30 cellular contexts compared by ENCODE assay signal in the genomic region with DNA sequence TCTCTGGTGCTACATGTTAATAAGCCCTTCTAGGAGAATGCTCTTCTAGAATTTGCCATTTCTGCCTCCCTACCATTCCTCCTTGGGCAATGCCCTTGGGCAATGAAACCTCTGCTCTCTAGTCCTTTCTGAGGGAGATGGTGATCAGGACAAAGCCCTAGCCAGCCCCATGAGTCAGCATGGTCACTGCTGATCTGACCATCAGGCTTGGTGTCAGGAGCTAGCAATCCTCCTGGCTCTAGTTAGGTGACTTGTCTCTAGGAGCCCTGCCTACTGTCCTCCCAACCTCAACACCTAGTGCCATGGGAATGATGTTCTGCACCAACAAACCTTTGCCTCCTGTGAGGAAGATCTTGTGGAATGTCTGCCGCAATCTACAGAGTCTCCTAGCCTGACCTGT.
A peak's percentile ranks its signal among the peaks of the same experiment; 100 is the strongest.
DNase-seq lines count a peak whose midpoint lies in the region; ATAC-seq, FAIRE-seq and TF ChIP-seq lines count a peak whose summit lies in the region.
"Had no signal": no experiment of that assay in that cellular context is flagged by ENCODE, and none has a peak within 500 bp of the region (broad histone marks: within the 10 kb centered on the region; RNA-seq: fewer than 3 reads in every experiment).

No MANE protein-coding gene starts in this region.

- FAIRE-seq in K562 (lab: Jason Lieb, UNC) = no peak
- FAIRE-seq: astrocyte, frontal cortex had no signal

- H3K4me3 ChIP-seq in K562 = no peak overlapping the region
- H3K4me3 ChIP-seq in esophagus muscularis mucosa = no peak overlapping the region
- H3K4me3 ChIP-seq in trophoblast cell (ENCODE audit: low read depth, low read length) = no peak overlapping the region
- H3K4me3 ChIP-seq: dorsolateral prefrontal cortex, ovary, upper lobe of right lung had no signal

- POLR2A ChIA-PET in K562 (lab: Yijun Ruan, JAX) = no interaction called here

- TF ChIP-seq EP300 in K562 (IDR thresholded peaks at IDR 0.05; ENCODE audit: low read length) (no peak), esophagus muscularis mucosa (IDR thresholded peaks at IDR 0.05) (no peak)

- H3K27me3 Mint-ChIP-seq in type B pancreatic cell = no peaks in the 10 kb centered on the region

- H3K14ac ChIP-seq in trophoblast cell (ENCODE audit: low read length) = peak overlapping the region; percentile 52

- H4K8ac ChIP-seq in trophoblast cell (ENCODE audit: low read depth, low read length) = peak overlapping the region; percentile 43

- H3K9ac ChIP-seq in K562 (ENCODE audit: insufficient read depth in 1 of 2, low read depth in 2 of 2, low read length in 2 of 2) (no peak overlapping the region), trophoblast cell (ENCODE audit: low read length) (no peak overlapping the region)

- in situ Hi-C loops in K562 (cut with MboI) = no loop called here

- H2BK12ac ChIP-seq in trophoblast cell (ENCODE audit: low read length) = peak overlapping the region; percentile 90

- H3K18ac ChIP-seq in trophoblast cell (ENCODE audit: low read length) = peak overlapping the region; percentile 4

- H3K36me3 Mint-ChIP-seq in type B pancreatic cell = no peaks in the 10 kb centered on the region
- H3K36me3 Mint-ChIP-seq: activated naive CD8-positive, alpha-beta T cell had no signal

- TF ChIP-seq POLR2A in K562 (conservative IDR thresholded peaks at IDR 0.05) (no peak), esophagus muscularis mucosa (IDR thresholded peaks at IDR 0.05; ENCODE audit: low read depth) (no peak)

- H3K79me2 ChIP-seq in K562 (ENCODE audit: control insufficient read depth, insufficient read depth, low read length) (no peaks in the 10 kb centered on the region), trophoblast cell (ENCODE audit: control insufficient read depth, insufficient read depth, low read length, poor library complexity) (peaks cover 14% of the 10 kb centered on the region)

- WGBS in K562 (ENCODE audit: insufficient coverage, low coverage, missing lambda C conversion rate) = 0% methylated on average over 1 of the region's 1 CpG
- 100% methylated on average over 1 of the region's 1 CpG for WGBS in esophagus muscularis mucosa
- no CpG with 5 or more reads among the region's 1 CpG for WGBS in trophoblast cell (ENCODE audit: extremely low coverage, insufficient coverage, insufficient read length)

- no peaks in the 10 kb centered on the region for H3K4me1 ChIP-seq in K562 (replicated peaks in 1 of 2; ENCODE audit: control insufficient read depth in 2 of 2, insufficient read depth in 2 of 2, low read length in 2 of 2)
- H3K4me1 ChIP-seq in esophagus muscularis mucosa = peaks cover 14 to 60% (median 54%) of the 10 kb centered on the region in 4 donors
- H3K4me1 ChIP-seq in trophoblast cell (ENCODE audit: control insufficient read depth in 1 of 2, insufficient read depth in 2 of 2, low read length in 2 of 2) = peaks cover 43 to 49% of the 10 kb centered on the region in 2 experiments
- H3K4me1 ChIP-seq: upper lobe of right lung had no signal

- H3K4me2 ChIP-seq in K562 (ENCODE audit: insufficient read depth, low read length) = no peak overlapping the region
- no peak overlapping the region for H3K4me2 ChIP-seq in trophoblast cell (ENCODE audit: low read length)

- no peak overlapping the region for H3K23ac ChIP-seq in trophoblast cell (ENCODE audit: low read length)

- TF ChIP-seq CTCF in K562 (IDR thresholded peaks at IDR 0.05 in 2 of 3, conservative IDR thresholded peaks at IDR 0.05 in 1 of 3; ENCODE audit: insufficient read depth in 2 of 3, low read depth in 1 of 3, low read length in 3 of 3) = no peak
- no peak for TF ChIP-seq CTCF in esophagus muscularis mucosa (IDR thresholded peaks at IDR 0.05)
- TF ChIP-seq CTCF in type B pancreatic cell (conservative IDR thresholded peaks at IDR 0.05) = no peak

- peak overlapping the region; percentile 19 for H3K4ac ChIP-seq in trophoblast cell (ENCODE audit: low read depth, low read length)

- H3K9me3 Mint-ChIP-seq in type B pancreatic cell = no peaks in the 10 kb centered on the region
- H3K9me3 Mint-ChIP-seq: stimulated activated naive CD8-positive, alpha-beta T cell treated with anti-CD3 and anti-CD28 coated beads, Interleukin-15, Interleukin-2, amounts not matched to agents 100 ng/mL and 50 ng/mL, for 24 hours had no signal

- peaks cover 53% of the 10 kb centered on the region for H3K79me1 ChIP-seq in trophoblast cell (ENCODE audit: low read length)

- H2AK5ac ChIP-seq in trophoblast cell (ENCODE audit: low read length) = peak overlapping the region; percentile 74

- CTCF ChIA-PET in K562 (lab: Yijun Ruan, JAX; ENCODE audit: low intra/inter-chr PET ratio) = no interaction called here

- H2BK5ac ChIP-seq in trophoblast cell (ENCODE audit: low read depth, low read length, poor library complexity) = peak overlapping the region; percentile 8

- BruUV-seq in K562 (replicated peaks; lab: Mats Ljungman, UMichigan) = no TSS peak

- no peaks in the 10 kb centered on the region for H3K9me3 ChIP-seq in K562 (replicated peaks; ENCODE audit: control insufficient read depth, insufficient read depth, low read depth, low read length)
- H3K9me3 ChIP-seq in esophagus muscularis mucosa = no peaks in the 10 kb centered on the region
- no peaks in the 10 kb centered on the region for H3K9me3 ChIP-seq in trophoblast cell (ENCODE audit: insufficient read depth, low read depth, low read length)
- H3K9me3 ChIP-seq: ovary, upper lobe of right lung had no signal

- intact Hi-C loops in K562 (cut with micrococcal nuclease) = no loop called here
- intact Hi-C loops in esophagus muscularis mucosa (cut with DNase I) = loop anchor here (10.0 kb wide), 1 partner anchor 364 kb away; no protein-coding TSS in a partner anchor

- DNase-seq in K562 (ENCODE audit: extremely low read depth in 1 of 4, low spot score in 3 of 4) = no peak
- DNase-seq in esophagus muscularis mucosa (ENCODE audit: extremely low spot score) = no peak
- DNase-seq in trophoblast cell = peak; percentile 59 to 70
- DNase-seq in type B pancreatic cell (ENCODE audit: extremely low spot score, unreplicated experiment) = no peak
- no peak for DNase-seq in stimulated activated CD4-positive, alpha-beta T cell treated with anti-CD3 and anti-CD28 coated beads, Interleukin-4, amount 100 ng/mL, for 1 hour
- no peak for DNase-seq in iPS-NIHi7 (ENCODE audit: extremely low spot score)
- DNase-seq: activated CD4-positive, alpha-beta T cell treated with anti-CD3 and anti-CD28 coated beads for 48 hours; activated CD8-positive, alpha-beta memory T cell treated with anti-CD3 and anti-CD28 coated beads for 24 hours; activated T-cell treated with anti-CD3 and anti-CD28 coated beads for 4 hours; COR-L47; DMS53; GDM1; HCEC 1CT; IMR-90; NCI-H1048; NCI-H1694; NCI-H748 treated with DMSO at 0.1 percent for 48 hours; nephron progenitor cell; ovary; stimulated activated CD4-positive, alpha-beta T cell treated with anti-CD3 and anti-CD28 coated beads, Interleukin-1b, Interleukin-23, amount 100 ng/mL, for 48 hours; T1000; upper lobe of right lung had no signal

- H2AFZ ChIP-seq in K562 (ENCODE audit: low read depth, low read length) (no peak overlapping the region), trophoblast cell (ENCODE audit: insufficient read depth, low read length, poor library complexity) (no peak overlapping the region)

- H3K27me3 ChIP-seq in K562 (ENCODE audit: control insufficient read depth in 2 of 2, insufficient read depth in 2 of 2, low read length in 2 of 2) = peaks cover 12 to 53% of the 10 kb centered on the region in 2 experiments
- no peaks in the 10 kb centered on the region for H3K27me3 ChIP-seq in esophagus muscularis mucosa
- H3K27me3 ChIP-seq in trophoblast cell (ENCODE audit: insufficient read depth, low read length) = no peaks in the 10 kb centered on the region
- H3K27me3 ChIP-seq: ovary, upper lobe of right lung had no signal

- no peak for TF ChIP-seq RAD21 in K562 (CRISPR knock-in tag; conservative IDR thresholded peaks at IDR 0.05 in 1 of 2, IDR thresholded peaks at IDR 0.05 in 1 of 2)

- no peaks in the 10 kb centered on the region for H3K9me1 ChIP-seq in K562 (ENCODE audit: control insufficient read depth, insufficient read depth, low read length)

- H3K36me3 ChIP-seq in K562 (ENCODE audit: control insufficient read depth, insufficient read depth, low read length) = no peaks in the 10 kb centered on the region
- no peaks in the 10 kb centered on the region for H3K36me3 ChIP-seq in esophagus muscularis mucosa
- no peaks in the 10 kb centered on the region for H3K36me3 ChIP-seq in trophoblast cell (ENCODE audit: control insufficient read depth in 1 of 2, insufficient read depth in 2 of 2, low read length in 2 of 2)
- H3K36me3 ChIP-seq: ovary, upper lobe of right lung had no signal

- H3K4me3 Mint-ChIP-seq in type B pancreatic cell = no peak overlapping the region
- H3K4me3 Mint-ChIP-seq: activated naive CD8-positive, alpha-beta T cell; nephron progenitor cell; stimulated activated naive CD8-positive, alpha-beta T cell treated with anti-CD3 and anti-CD28 coated beads, Interleukin-15, Interleukin-2, amounts not matched to agents 100 ng/mL and 50 ng/mL, for 24 hours had no signal

- ATAC-seq in K562 (no peak; the same call in 1 of the 3 replicates), GM18909 (IDR thresholded peaks at IDR 0.05; ENCODE audit: poor library complexity, unreplicated experiment) (no peak), HG02870 (IDR thresholded peaks at IDR 0.05; ENCODE audit: unreplicated experiment) (no peak)
- ATAC-seq: upper lobe of right lung had no signal

- H3K4me1 Mint-ChIP-seq in type B pancreatic cell (ENCODE audit: unreplicated experiment) = peaks cover 53% of the 10 kb centered on the region

- H2BK120ac ChIP-seq in trophoblast cell (ENCODE audit: insufficient read depth, low read length, poor library complexity) = peak overlapping the region; percentile 70

- H3K27ac ChIP-seq in K562 (ENCODE audit: extremely low read depth, low read depth, low read length) = no peak overlapping the region
- H3K27ac ChIP-seq in esophagus muscularis mucosa (replicated peaks in 1 of 4) = peak overlapping the region; percentile 74 to 88 (median 83)
- peak overlapping the region; percentile 13 for H3K27ac ChIP-seq in trophoblast cell (ENCODE audit: low read depth, low read length)
- H3K27ac ChIP-seq: upper lobe of right lung, VCaP had no signal

- H4K20me1 ChIP-seq in K562 (replicated peaks; ENCODE audit: control insufficient read depth, insufficient read depth, low read length) = no peaks in the 10 kb centered on the region

- no peak overlapping the region for H4K12ac ChIP-seq in trophoblast cell (ENCODE audit: low read depth, low read length)

- peak overlapping the region; percentile 69 for H3K27ac Mint-ChIP-seq in type B pancreatic cell
- H3K27ac Mint-ChIP-seq: activated naive CD8-positive, alpha-beta T cell; stimulated activated naive CD8-positive, alpha-beta T cell treated with anti-CD3 and anti-CD28 coated beads, Interleukin-15, Interleukin-2, amounts not matched to agents 100 ng/mL and 50 ng/mL, for 24 hours had no signal

- H4K91ac ChIP-seq in trophoblast cell (ENCODE audit: low read depth, low read length) = peak overlapping the region; percentile 79

Comparison
In these comparisons a context has a peak if more than half of its experiments do, and no peak if none do; other contexts are left out.
1. DNase-seq: peak in trophoblast cell (2 of 2); none in K562 (0 of 4), esophagus muscularis mucosa (single experiment), type B pancreatic cell (single experiment), stimulated activated CD4-positive, alpha-beta T cell treated with anti-CD3 and anti-CD28 coated beads, Interleukin-4, amount 100 ng/mL, for 1 hour (single experiment) and iPS-NIHi7 (single experiment).